Comparison of ENCODE assay signal across 22 cellular contexts in genomic region chr10:28922127-28922526, GRCh38.
DNase-seq lines count a peak whose midpoint lies in the region; ATAC-seq, FAIRE-seq and TF ChIP-seq lines count a peak whose summit lies in the region.
"Had no signal": no experiment of that assay in that cellular context is flagged by ENCODE, and none has a peak within 500 bp of the region (broad histone marks: within the 10 kb centered on the region; RNA-seq: fewer than 3 reads in every experiment).

No MANE protein-coding gene starts in this region.

- H3K4me3 ChIP-seq in HepG2 (replicated peaks in 1 of 3; ENCODE audit: insufficient read depth in 1 of 3, low read depth in 2 of 3, low read length in 3 of 3): no peak overlapping the region
- H3K4me3 ChIP-seq in right lobe of liver: no peak overlapping the region
- no peak overlapping the region for H3K4me3 ChIP-seq in adipocyte (ENCODE audit: low read length)
- H3K4me3 ChIP-seq in hepatocyte: no peak overlapping the region
- H3K4me3 ChIP-seq in Peyer's patch: no peak overlapping the region
- H3K4me3 ChIP-seq: K562, right atrium auricular region, SJSA1, transverse colon had no signal

- H4K20me1 ChIP-seq in HepG2 (ENCODE audit: insufficient read depth, low read length) (no peaks in the 10 kb centered on the region), hepatocyte (ENCODE audit: insufficient read depth, poor library complexity, severe bottlenecking) (no peaks in the 10 kb centered on the region)

- no peak overlapping the region for H3K27ac Mint-ChIP-seq in progenitor cell of endocrine pancreas
- H3K27ac Mint-ChIP-seq: activated CD8-positive, alpha-beta memory T cell treated with anti-CD3 and anti-CD28 coated beads, Interleukin-2, amount 10 ng/mL, durations not matched to agents 7 days and 5 days; CD14-positive monocyte had no signal

- H3K79me2 ChIP-seq in HepG2 (ENCODE audit: insufficient read depth, low read length) (no peaks in the 10 kb centered on the region), hepatocyte (no peaks in the 10 kb centered on the region)

- in situ Hi-C loops in HepG2 (cut with HindIII; ENCODE audit: extremely low pct_ligation_motif_present, low pct_unique_long_range_greater_than_20kb): no loop called here

- ATAC-seq in HepG2: peak; percentile 79
- ATAC-seq in right lobe of liver: no peak
- ATAC-seq in HG02763 (IDR thresholded peaks at IDR 0.05; ENCODE audit: unreplicated experiment): no peak
- ATAC-seq: activated CD8-positive, alpha-beta memory T cell treated with anti-CD3 and anti-CD28 coated beads, Interleukin-2, amount 10 ng/mL, durations not matched to agents 7 days and 5 days; K562; stimulated activated naive CD8-positive, alpha-beta T cell treated with anti-CD3 and anti-CD28 coated beads, Interleukin-15, Interleukin-2, amounts not matched to agents 100 U/mL and 50 U/mL, for 24 hours had no signal

- no peaks in the 10 kb centered on the region for H3K36me3 ChIP-seq in HepG2 (replicated peaks in 1 of 2; ENCODE audit: control insufficient read depth in 1 of 2, insufficient read depth in 2 of 2, low read length in 2 of 2)
- no peaks in the 10 kb centered on the region for H3K36me3 ChIP-seq in right lobe of liver
- no peaks in the 10 kb centered on the region for H3K36me3 ChIP-seq in adipocyte (ENCODE audit: control insufficient read depth, insufficient read depth, low read length, severe bottlenecking)
- no peaks in the 10 kb centered on the region for H3K36me3 ChIP-seq in hepatocyte (replicated peaks; ENCODE audit: insufficient read depth, low read depth)
- H3K36me3 ChIP-seq in Peyer's patch: no peaks in the 10 kb centered on the region
- H3K36me3 ChIP-seq: right atrium auricular region, SJSA1, transverse colon had no signal

- TF ChIP-seq EP300 in HepG2 (IDR thresholded peaks at IDR 0.05; ENCODE audit: low read depth in 2 of 2, low read length in 2 of 2) (no peak), HepG2 (CRISPR knock-in tag; IDR thresholded peaks at IDR 0.05; ENCODE audit: borderline replicate concordance) (no peak)

- H3K9me2 ChIP-seq in hepatocyte (replicated peaks; ENCODE audit: insufficient read depth): no peaks in the 10 kb centered on the region

- peaks cover 24% of the 10 kb centered on the region for H3K4me1 ChIP-seq in HepG2 (ENCODE audit: insufficient read depth, low read length)
- no peaks in the 10 kb centered on the region for H3K4me1 ChIP-seq in right lobe of liver
- H3K4me1 ChIP-seq in adipocyte (ENCODE audit: control insufficient read depth, insufficient read depth, low read length): no peaks in the 10 kb centered on the region
- no peaks in the 10 kb centered on the region for H3K4me1 ChIP-seq in hepatocyte (ENCODE audit: insufficient read depth)
- H3K4me1 ChIP-seq in Peyer's patch: no peaks in the 10 kb centered on the region
- H3K4me1 ChIP-seq: right atrium auricular region, transverse colon had no signal

- 90% methylated on average over 2 of the region's 2 CpGs for WGBS in HepG2 (ENCODE audit: low lambda C conversion rate)
- WGBS in right lobe of liver (ENCODE audit: insufficient coverage, low coverage, low lambda C conversion rate, missing lambda C conversion rate): 80% methylated on average over 1 of the region's 2 CpGs
- 95% methylated on average over 2 of the region's 2 CpGs for WGBS in hepatocyte (ENCODE audit: low lambda C conversion rate, missing lambda C conversion rate)

- POLR2A ChIA-PET in HepG2 (lab: Yijun Ruan, JAX): interaction anchor here (1.6 kb wide), 1 partner anchor 17 kb away, joined by 4 read pairs; no protein-coding TSS in a partner anchor

- no peak overlapping the region for H3K27ac ChIP-seq in HepG2 (ENCODE audit: extremely low read length, insufficient read depth, low read length)
- no peak overlapping the region for H3K27ac ChIP-seq in right lobe of liver
- H3K27ac ChIP-seq in hepatocyte: peak overlapping the region; percentile 17
- H3K27ac ChIP-seq in Peyer's patch: no peak overlapping the region
- H3K27ac ChIP-seq: right atrium auricular region, SJSA1, transverse colon had no signal

- TF ChIP-seq POLR2A in HepG2 (IDR thresholded peaks at IDR 0.05; ENCODE audit: insufficient read depth in 1 of 2, low read depth in 2 of 2, low read length in 2 of 2) (no peak), right lobe of liver (IDR thresholded peaks at IDR 0.05) (no peak), Peyer's patch (IDR thresholded peaks at IDR 0.05) (no peak)

- H3K9me3 Mint-ChIP-seq in progenitor cell of endocrine pancreas (ENCODE audit: low read depth): no peaks in the 10 kb centered on the region

- no TSS peak for BruUV-seq in HepG2 (replicated peaks; lab: Mats Ljungman, UMichigan)

- H3K4me1 Mint-ChIP-seq in progenitor cell of endocrine pancreas (ENCODE audit: low read depth): peaks cover 14% of the 10 kb centered on the region
- H3K4me1 Mint-ChIP-seq: activated CD8-positive, alpha-beta memory T cell treated with anti-CD3 and anti-CD28 coated beads, Interleukin-2, amount 10 ng/mL, durations not matched to agents 7 days and 5 days; CD14-positive monocyte had no signal

- H2AFZ ChIP-seq in HepG2 (ENCODE audit: low read length) (no peak overlapping the region), hepatocyte (no peak overlapping the region)

- TF ChIP-seq RAD21 in HepG2 (CRISPR knock-in tag; IDR thresholded peaks at IDR 0.05): no peak

- DNase-seq in HepG2 (ENCODE audit: low spot score) (peak; percentile 62), right lobe of liver (no peak), adipocyte (ENCODE audit: low read depth) (peak; percentile 33), hepatocyte (ENCODE audit: low spot score) (no peak), urothelium cell line (ENCODE audit: low spot score) (peak; percentile 43), progenitor cell of endocrine pancreas (ENCODE audit: low spot score, unreplicated experiment) (no peak), Peyer's patch (no peak)
- DNase-seq: activated CD8-positive, alpha-beta memory T cell treated with anti-CD3 and anti-CD28 coated beads, Interleukin-2, amount 10 ng/mL, durations not matched to agents 7 days and 5 days; activated effector memory CD4-positive, alpha-beta T cell treated with Interleukin-2 at 50 U/mL for 16 hours; DMS79; effector CD4-positive, alpha-beta T cell; hypothalamus; NCI-H1930; NCI-H524 treated with DMSO at 0.1 percent for 48 hours; OCI-M1; stimulated activated naive CD8-positive, alpha-beta T cell treated with anti-CD3 and anti-CD28 coated beads, Interleukin-15, Interleukin-2, amounts not matched to agents 100 U/mL and 50 U/mL, for 24 hours; transverse colon had no signal

- H3K9ac ChIP-seq in HepG2 (ENCODE audit: insufficient read depth, low read depth, low read length) (no peak overlapping the region), adipocyte (ENCODE audit: low read length) (no peak overlapping the region)

- H3K4me3 Mint-ChIP-seq in progenitor cell of endocrine pancreas (ENCODE audit: low read depth): no peak overlapping the region
- H3K4me3 Mint-ChIP-seq: activated CD8-positive, alpha-beta memory T cell treated with anti-CD3 and anti-CD28 coated beads, Interleukin-2, amount 10 ng/mL, durations not matched to agents 7 days and 5 days; CD14-positive monocyte had no signal

- H3K9me3 ChIP-seq in HepG2 (ENCODE audit: low read length) (no peaks in the 10 kb centered on the region), right lobe of liver (no peaks in the 10 kb centered on the region), adipocyte (ENCODE audit: control insufficient read depth, low read length) (no peaks in the 10 kb centered on the region), hepatocyte (ENCODE audit: low read depth) (no peaks in the 10 kb centered on the region), Peyer's patch (no peaks in the 10 kb centered on the region)
- H3K9me3 ChIP-seq: right atrium auricular region, SJSA1, transverse colon had no signal

- H3K27me3 Mint-ChIP-seq in progenitor cell of endocrine pancreas: peaks cover 12% of the 10 kb centered on the region

- TF ChIP-seq CTCF in HepG2 (CRISPR knock-in tag; IDR thresholded peaks at IDR 0.05) (no peak), right lobe of liver (IDR thresholded peaks at IDR 0.05) (no peak), hepatocyte (IDR thresholded peaks at IDR 0.05; ENCODE audit: poor library complexity) (no peak), progenitor cell of endocrine pancreas (IDR thresholded peaks at IDR 0.05; ENCODE audit: unreplicated experiment) (no peak), Peyer's patch (IDR thresholded peaks at IDR 0.05) (no peak)

- H3K4me2 ChIP-seq in HepG2 (ENCODE audit: low read depth, low read length): no peak overlapping the region; the same call in 1 of the 2 replicates
- no peak overlapping the region for H3K4me2 ChIP-seq in hepatocyte

- CTCF ChIA-PET in HepG2 (lab: Yijun Ruan, JAX; ENCODE audit: low intra/inter-chr PET ratio, low total read pairs): no interaction called here

- intact Hi-C loops in HepG2 (cut with micrococcal nuclease; ENCODE audit: unreplicated experiment): no loop called here
- intact Hi-C loops in right lobe of liver (cut with DNase I): no loop called here

- FAIRE-seq in HepG2 (lab: Jason Lieb, UNC): no peak
- FAIRE-seq in urothelium cell line (lab: Jason Lieb, UNC): no peak
- FAIRE-seq: K562 had no signal

- H3K27me3 ChIP-seq in HepG2 (ENCODE audit: control insufficient read depth in 1 of 2, insufficient read depth in 2 of 2, low read length in 2 of 2) (no peaks in the 10 kb centered on the region), right lobe of liver (no peaks in the 10 kb centered on the region), adipocyte (replicated peaks; ENCODE audit: control insufficient read depth, insufficient read depth, low read length) (peaks cover 19% of the 10 kb centered on the region), hepatocyte (no peaks in the 10 kb centered on the region), Peyer's patch (no peaks in the 10 kb centered on the region)
- H3K27me3 ChIP-seq: right atrium auricular region, SJSA1, transverse colon had no signal

- H3K36me3 Mint-ChIP-seq in progenitor cell of endocrine pancreas (ENCODE audit: insufficient read depth): no peaks in the 10 kb centered on the region
- H3K36me3 Mint-ChIP-seq: activated CD8-positive, alpha-beta memory T cell treated with anti-CD3 and anti-CD28 coated beads, Interleukin-2, amount 10 ng/mL, durations not matched to agents 7 days and 5 days; CD14-positive monocyte had no signal

TF ChIP-seq in HepG2, 621 proteins besides CTCF, POLR2A, EP300 and RAD21 (continues in another document):
- no peak for TF ChIP-seq ZNF737 (CRISPR knock-in tag; IDR thresholded peaks at IDR 0.05; ENCODE audit: borderline replicate concordance)
- peak; percentile 39; the same call in 1 of the 2 replicates for TF ChIP-seq HNF4A (CRISPR knock-in tag; IDR thresholded peaks at IDR 0.05)
- TF ChIP-seq TEAD3 (CRISPR knock-in tag; optimal IDR thresholded peaks at IDR 0.05; ENCODE audit: borderline replicate concordance): peak; percentile 33
- TF ChIP-seq ZNF33B (CRISPR knock-in tag; IDR thresholded peaks at IDR 0.05): peak; percentile 99

Comparison
In these comparisons a context has a peak if more than half of its experiments do, and no peak if none do; other contexts are left out.
1. DNase-seq: peak in HepG2 (single experiment), adipocyte (single experiment) and urothelium cell line (single experiment); none in right lobe of liver (0 of 3), hepatocyte (single experiment), progenitor cell of endocrine pancreas (single experiment) and Peyer's patch (0 of 3).